In genomic region chr20:58755751-58756524, GRCh38 we compare ENCODE assay signal across 18 cellular contexts.
"Had no signal": no experiment of that assay in that cellular context is flagged by ENCODE, and none has a peak within 500 bp of the region (broad histone marks: within the 10 kb centered on the region; RNA-seq: fewer than 3 reads in every experiment).

No MANE protein-coding gene starts in this region.

- H3K9me3 ChIP-seq: gastrocnemius medialis had no signal

- H3K4me1 ChIP-seq: gastrocnemius medialis had no signal

- H3K27ac Mint-ChIP-seq: activated naive CD8-positive, alpha-beta T cell treated with anti-CD3 and anti-CD28 coated beads, Interleukin-2, amount 50 U/mL, for 24 hours; activated T-helper 1 cell treated with anti-CD3 and anti-CD28 coated beads, Interleukin-12 subunit alpha, Interleukin-12 subunit beta, Interleukin-2, Interleukin-4 antibody, amounts not matched to agents 30 ng/mL and 10 ng/mL and 1 ng/mL, durations not matched to agents 14 hours and 24 hours and 36 hours; immature natural killer cell; memory B cell; natural killer cell; stimulated activated naive B cell treated with anti-CD40 and anti-IgM and Interleukin-4, amounts not matched to agents 10 μg/mL and 1 μg/mL and 100 μg/mL, for 72 hours had no signal

- DNase-seq: activated CD4-positive, alpha-beta T cell treated with anti-CD3 and anti-CD28 coated beads for 1 hour; activated naive CD4-positive, alpha-beta T cell; activated naive CD8-positive, alpha-beta T cell treated with anti-CD3 and anti-CD28 coated beads, Interleukin-2, amount 50 U/mL, for 24 hours; activated T-cell treated with anti-CD3 and anti-CD28 coated beads for 4 hours; anterior cingulate cortex; central memory CD4-positive, alpha-beta T cell; erythroblast; gastrocnemius medialis; immature natural killer cell; kidney glomerular epithelial cell; left ventricle myocardium superior; natural killer cell; nucleus accumbens; stimulated activated naive B cell treated with anti-CD40 and anti-IgM and Interleukin-4, amounts not matched to agents 10 μg/mL and 1 μg/mL and 100 μg/mL, for 72 hours; T-helper 1 cell had no signal

- H3K4me3 ChIP-seq: gastrocnemius medialis had no signal

- H3K27ac ChIP-seq: gastrocnemius medialis had no signal

- H3K9me3 Mint-ChIP-seq: activated naive CD8-positive, alpha-beta T cell treated with anti-CD3 and anti-CD28 coated beads, Interleukin-2, amount 50 U/mL, for 24 hours; activated T-helper 1 cell treated with anti-CD3 and anti-CD28 coated beads, Interleukin-12 subunit alpha, Interleukin-12 subunit beta, Interleukin-2, Interleukin-4 antibody, amounts not matched to agents 30 ng/mL and 10 ng/mL and 1 ng/mL, durations not matched to agents 14 hours and 24 hours and 36 hours; immature natural killer cell; memory B cell; natural killer cell; stimulated activated naive B cell treated with anti-CD40 and anti-IgM and Interleukin-4, amounts not matched to agents 10 μg/mL and 1 μg/mL and 100 μg/mL, for 72 hours had no signal

- H3K36me3 Mint-ChIP-seq: brain; immature natural killer cell; memory B cell; natural killer cell; stimulated activated naive B cell treated with anti-CD40 and anti-IgM and Interleukin-4, amounts not matched to agents 10 μg/mL and 1 μg/mL and 100 μg/mL, for 72 hours had no signal

- H3K27me3 ChIP-seq: gastrocnemius medialis had no signal

- H3K4me3 Mint-ChIP-seq: activated naive CD8-positive, alpha-beta T cell treated with anti-CD3 and anti-CD28 coated beads, Interleukin-2, amount 50 U/mL, for 24 hours; activated T-helper 1 cell treated with anti-CD3 and anti-CD28 coated beads, Interleukin-12 subunit alpha, Interleukin-12 subunit beta, Interleukin-2, Interleukin-4 antibody, amounts not matched to agents 30 ng/mL and 10 ng/mL and 1 ng/mL, durations not matched to agents 14 hours and 24 hours and 36 hours; brain; immature natural killer cell; memory B cell; natural killer cell; stimulated activated naive B cell treated with anti-CD40 and anti-IgM and Interleukin-4, amounts not matched to agents 10 μg/mL and 1 μg/mL and 100 μg/mL, for 72 hours had no signal

- ATAC-seq: activated naive CD8-positive, alpha-beta T cell treated with anti-CD3 and anti-CD28 coated beads, Interleukin-2, amount 50 U/mL, for 24 hours; gastrocnemius medialis; left ventricle myocardium superior; natural killer cell; stimulated activated naive B cell treated with anti-CD40 and anti-IgM and Interleukin-4, amounts not matched to agents 10 μg/mL and 1 μg/mL and 100 μg/mL, for 72 hours had no signal

- H3K4me1 Mint-ChIP-seq: activated naive CD8-positive, alpha-beta T cell treated with anti-CD3 and anti-CD28 coated beads, Interleukin-2, amount 50 U/mL, for 24 hours; immature natural killer cell; memory B cell; natural killer cell; stimulated activated naive B cell treated with anti-CD40 and anti-IgM and Interleukin-4, amounts not matched to agents 10 μg/mL and 1 μg/mL and 100 μg/mL, for 72 hours had no signal

- H3K36me3 ChIP-seq: gastrocnemius medialis had no signal
